Comparison of ENCODE assay signal across 23 cellular contexts in the genomic region with DNA sequence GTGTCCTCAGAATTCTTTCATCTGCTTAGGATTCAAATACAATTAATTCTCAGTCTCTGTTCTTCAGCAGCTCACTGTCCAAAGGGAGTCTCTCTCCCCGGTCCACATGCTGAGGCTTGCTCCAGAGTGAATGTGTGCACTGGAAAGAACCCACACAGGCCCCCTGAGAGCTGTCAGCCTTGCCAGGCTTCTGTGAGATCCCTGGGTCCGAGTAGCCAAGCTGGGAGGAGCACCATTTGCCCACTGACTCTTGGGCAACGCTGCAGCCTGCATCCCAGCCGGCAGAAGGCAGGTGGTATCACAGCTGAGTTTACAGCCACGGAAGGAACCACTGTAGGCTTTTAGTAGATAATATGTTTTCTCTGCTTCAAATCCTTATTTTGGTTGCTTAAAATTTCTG. TPM values are rescaled to one million over a fixed set of nuclear protein-coding genes. Genes with fewer than 3 reads are reported as not detected.
"Had no signal": no experiment of that assay in that cellular context is flagged by ENCODE, and none has a peak within 500 bp of the region (broad histone marks: within the 10 kb centered on the region; RNA-seq: fewer than 3 reads in every experiment).

No MANE protein-coding gene starts in this region.

- H3K27me3 ChIP-seq: pancreas, stomach, testis, thyroid gland, transverse colon, upper lobe of left lung, vagina had no signal

- H3K36me3 ChIP-seq: left lung, lower lobe of right lung, pancreas, prostate gland, stomach, thyroid gland, transverse colon, upper lobe of left lung, vagina had no signal

- H3K9me3 ChIP-seq: left lung, lower lobe of right lung, pancreas, prostate gland, stomach, testis, thyroid gland, transverse colon, upper lobe of left lung, vagina had no signal

- H3K27ac ChIP-seq: left lung, lower lobe of right lung, pancreas, prostate gland, stomach, testis, thyroid gland, transverse colon, upper lobe of left lung, vagina had no signal

- H3K4me3 ChIP-seq: left lung, lower lobe of right lung, pancreas, prostate gland, skin epidermis, stomach, testis, thyroid gland, transverse colon, upper lobe of left lung, vagina had no signal

- DNase-seq: kidney; left colon; left lung; lower lobe of right lung; mammary epithelial cell; mesenchymal stem cell; naive thymus-derived CD4-positive, alpha-beta T cell; pancreas; retina; stimulated activated CD4-positive, alpha-beta T cell treated with anti-CD3 and anti-CD28 coated beads, Interleukin-12 subunit alpha, Interleukin-12 subunit beta, amount 100 ng/mL, for 4 hours; stimulated activated CD4-positive, alpha-beta T cell treated with anti-CD3 and anti-CD28 coated beads, Interleukin-15, amount 100 ng/mL, for 24 hours; stimulated activated CD4-positive, alpha-beta T cell treated with anti-CD3 and anti-CD28 coated beads, Interleukin-2, amount 100 ng/mL, for 24 hours; stimulated activated CD4-positive, alpha-beta T cell treated with anti-CD3 and anti-CD28 coated beads, Interleukin-4, amount 100 ng/mL, for 1 hour; stimulated activated naive B cell treated with anti-CD40 and anti-IgM and Interleukin-4, amounts not matched to agents 10 μg/mL and 1 μg/mL and 100 μg/mL, for 72 hours; stimulated activated naive CD8-positive, alpha-beta T cell treated with anti-CD3 and anti-CD28 coated beads, Interleukin-15, Interleukin-2, amounts not matched to agents 100 U/mL and 50 U/mL, for 24 hours; stomach; testis; thyroid gland; transverse colon; upper lobe of left lung had no signal

- H3K4me1 ChIP-seq: left lung, lower lobe of right lung, pancreas, prostate gland, stomach, testis, thyroid gland, transverse colon, upper lobe of left lung, vagina had no signal

RNA-seq across cellular contexts. Expression of gene LTBP1, which starts 21.5 kb away (rescaled TPM):
- polyA plus RNA-seq: naive thymus-derived CD4-positive, alpha-beta T cell had no signal
